11 cellular contexts compared by ENCODE assay signal in genomic region chr15:94804613-94805012, GRCh38.
"Had no signal": no experiment of that assay in that cellular context is flagged by ENCODE, and none has a peak within 500 bp of the region (broad histone marks: within the 10 kb centered on the region; RNA-seq: fewer than 3 reads in every experiment).

No MANE protein-coding gene starts in this region.

- FAIRE-seq: H1, H54 had no signal

- H3K27ac ChIP-seq: GM23248 had no signal

- H3K9ac ChIP-seq: GM23248 had no signal

- H3K4me3 ChIP-seq: GM23248, GM23338, HAP-1 had no signal

- DNase-seq: GM23248, GOT3, H7, H9, HCEC 1CT, HFFc6 had no signal

- ATAC-seq: GM23338, HCT116 had no signal

- H3K9me3 ChIP-seq: HAP-1 had no signal

- H2AFZ ChIP-seq: GM23248, GM23338 had no signal

- H3K36me3 ChIP-seq: HAP-1 had no signal

- H3K4me1 ChIP-seq: HAP-1 had no signal

- H3K4me2 ChIP-seq: GM23338 had no signal
